ENCODE assay signal across 8 cellular contexts in genomic region chr2:237675326-237675725, GRCh38. TPM values are rescaled to one million over a fixed set of nuclear protein-coding genes. Genes with fewer than 3 reads are reported as not detected.
A peak's percentile ranks its signal among the peaks of the same experiment; 100 is the strongest.
DNase-seq lines count a peak whose midpoint lies in the region; ATAC-seq, FAIRE-seq and TF ChIP-seq lines count a peak whose summit lies in the region.

No MANE protein-coding gene starts in this region.

- peak overlapping the region; percentile 58; the same call in 1 of the 2 replicates for H2AFZ ChIP-seq in PC-3 (ENCODE audit: low read length)
- no peak overlapping the region for H2AFZ ChIP-seq in osteoblast (ENCODE audit: low read length)

- intact Hi-C loops in Calu3 (cut with micrococcal nuclease; ENCODE audit: unreplicated experiment) = no loop called here
- intact Hi-C loops in PC-3 (cut with micrococcal nuclease) = no loop called here

- H3K4me1 ChIP-seq in PC-3 (ENCODE audit: insufficient read depth, low read length) = peaks cover 22% of the 10 kb centered on the region
- peaks cover 5% of the 10 kb centered on the region for H3K4me1 ChIP-seq in endodermal cell (ENCODE audit: control insufficient read depth, insufficient read depth, low read length)
- H3K4me1 ChIP-seq in osteoblast (ENCODE audit: insufficient read depth, low read length) = peaks cover 44% of the 10 kb centered on the region

- H3K36me3 ChIP-seq in PC-3 (ENCODE audit: low read depth, low read length) = no peaks in the 10 kb centered on the region
- H3K36me3 ChIP-seq in endodermal cell (ENCODE audit: control insufficient read depth, insufficient read depth, low read length) = peaks cover 55% of the 10 kb centered on the region
- peaks cover 4% of the 10 kb centered on the region for H3K36me3 ChIP-seq in osteoblast (ENCODE audit: insufficient read depth, low read length)

- BruUV-seq in Calu3 (replicated peaks; lab: Mats Ljungman, UMichigan) (no TSS peak), PC-3 (replicated peaks; lab: Mats Ljungman, UMichigan) (no TSS peak)

- DNase-seq in Calu3 = no peak
- DNase-seq in PC-3 = no peak
- no peak for DNase-seq in endodermal cell
- DNase-seq in osteoblast (ENCODE audit: insufficient read length, low spot score, missing footprints) = no peak
- no peak for DNase-seq in cortex of kidney (lab: John Stamatoyannopoulos, UW)
- no peak for DNase-seq in stimulated activated naive CD4-positive, alpha-beta T cell (lab: John Stamatoyannopoulos, UW)
- DNase-seq in GM12892 (ENCODE audit: insufficient read length) = no peak

- H3K27me3 Mint-ChIP-seq in Calu3 (ENCODE audit: unreplicated experiment) (peaks cover 15% of the 10 kb centered on the region), endodermal cell (ENCODE audit: insufficient read depth) (no peaks in the 10 kb centered on the region)

- H3K27ac Mint-ChIP-seq in Calu3 (ENCODE audit: unreplicated experiment) = peak overlapping the region; percentile 50
- peak overlapping the region; percentile 75 for H3K27ac Mint-ChIP-seq in endodermal cell

- H3K9me3 ChIP-seq in PC-3 (ENCODE audit: low read length) (no peaks in the 10 kb centered on the region), endodermal cell (ENCODE audit: control insufficient read depth, low read length) (no peaks in the 10 kb centered on the region), osteoblast (ENCODE audit: low read depth, low read length) (no peaks in the 10 kb centered on the region)

- no peak for TF ChIP-seq CTCF in Calu3 (IDR thresholded peaks at IDR 0.05; ENCODE audit: unreplicated experiment)
- no peak for TF ChIP-seq CTCF in PC-3 (conservative IDR thresholded peaks at IDR 0.05; ENCODE audit: low read depth, low read length)
- no peak for TF ChIP-seq CTCF in endodermal cell (conservative IDR thresholded peaks at IDR 0.05)
- no peak for TF ChIP-seq CTCF in osteoblast (IDR thresholded peaks at IDR 0.05; ENCODE audit: extremely low read depth, low read depth, low read length)

- no peaks in the 10 kb centered on the region for H3K9me2 ChIP-seq in PC-3 (replicated peaks; ENCODE audit: low read length)

- H3K27ac ChIP-seq in PC-3 (ENCODE audit: low read length) (no peak overlapping the region), endodermal cell (ENCODE audit: low read depth, low read length) (peak overlapping the region; percentile 71), osteoblast (ENCODE audit: low read depth, low read length) (peak overlapping the region; percentile 96)

- H3K4me3 Mint-ChIP-seq in Calu3 (ENCODE audit: low read depth, unreplicated experiment) (peak overlapping the region; percentile 51), endodermal cell (no peak overlapping the region)

- H3K4me2 ChIP-seq in PC-3 (ENCODE audit: low read length) = no peak overlapping the region
- H3K4me2 ChIP-seq in osteoblast (ENCODE audit: insufficient read depth, low read length) = peak overlapping the region; percentile 79

- no peaks in the 10 kb centered on the region for H3K9me3 Mint-ChIP-seq in Calu3 (ENCODE audit: low read depth, unreplicated experiment)
- no peaks in the 10 kb centered on the region for H3K9me3 Mint-ChIP-seq in endodermal cell

- H3K4me1 Mint-ChIP-seq in Calu3 (ENCODE audit: low read depth, unreplicated experiment) (peaks cover 23% of the 10 kb centered on the region), endodermal cell (peaks cover 32% of the 10 kb centered on the region)

- no peaks in the 10 kb centered on the region for H3F3A ChIP-seq in PC-3 (ENCODE audit: low read length, unreplicated experiment)

- POLR2A ChIA-PET in PC-3 (lab: Charles Lee; ENCODE audit: unreplicated experiment) = no interaction called here

- FAIRE-seq in GM12892 (lab: Jason Lieb, UNC) = no peak

- H3K4me3 ChIP-seq in PC-3 (ENCODE audit: low read length) (no peak overlapping the region), endodermal cell (ENCODE audit: low read length) (no peak overlapping the region), osteoblast (ENCODE audit: insufficient read depth, low read length) (peak overlapping the region; percentile 56)

- no peak for TF ChIP-seq POLR2A in GM12892 (IDR thresholded peaks at IDR 0.05; ENCODE audit: low read depth, low read length)

- H3K27me3 ChIP-seq in PC-3 (ENCODE audit: low read length) = no peaks in the 10 kb centered on the region
- H3K27me3 ChIP-seq in endodermal cell (ENCODE audit: control insufficient read depth, insufficient read depth, low read length, poor library complexity, severe bottlenecking) = no peaks in the 10 kb centered on the region
- no peaks in the 10 kb centered on the region for H3K27me3 ChIP-seq in osteoblast (ENCODE audit: insufficient read depth, low read length)

- H3K79me2 ChIP-seq in PC-3 (ENCODE audit: low read length) (no peaks in the 10 kb centered on the region), osteoblast (ENCODE audit: insufficient read depth, low read length) (peaks cover 17% of the 10 kb centered on the region)

- CTCF ChIA-PET in Calu3 (lab: Charles Lee) (interaction anchor here (1.4 kb wide), 1 partner anchor 12 kb away, joined by 5 read pairs; no protein-coding TSS in a partner anchor), PC-3 (lab: Charles Lee) (interaction anchor here (0.6 to 2.2 kb wide), 4 partner anchors 10 to 70 kb away, joined by 4 to 13 read pairs (median 6); no protein-coding TSS in a partner anchor)

- H4K20me1 ChIP-seq in PC-3 (ENCODE audit: low read length) = no peaks in the 10 kb centered on the region
- no peaks in the 10 kb centered on the region for H4K20me1 ChIP-seq in osteoblast (ENCODE audit: insufficient read depth, low read length)

- 83 to 95% methylated on average over 4 to 5 of the region's 5 CpGs for WGBS in endodermal cell (ENCODE audit: insufficient coverage in 1 of 2, insufficient read length in 1 of 2), 2 experiments

- H3K9ac ChIP-seq in PC-3 (ENCODE audit: low read length) (no peak overlapping the region), endodermal cell (ENCODE audit: extremely low read depth, low read length, poor library complexity, severe bottlenecking) (no peak overlapping the region)

- ATAC-seq in PC-3 (no peak), GM21825 (IDR thresholded peaks at IDR 0.05; ENCODE audit: unreplicated experiment) (no peak)

- peaks cover 15% of the 10 kb centered on the region for H3K36me3 Mint-ChIP-seq in Calu3 (ENCODE audit: insufficient read depth, unreplicated experiment)
- H3K36me3 Mint-ChIP-seq in endodermal cell (ENCODE audit: low read depth) = peaks cover 23% of the 10 kb centered on the region

RNA-seq across cellular contexts. Expression of gene LRRFIP1, which starts 47.9 kb away (rescaled TPM):
- total RNA-seq in Calu3 (2022) (152 and 161 TPM in 2 replicates), PC-3 (2014; rRNA removed) (87.8 and 106 TPM in 2 replicates), endodermal cell (100 to 1,000 TPM; 102 to 132 TPM), osteoblast (48.3 and 51.8 TPM in 2 replicates)
- 54.2 TPM for polyA plus RNA-seq in endodermal cell (2013, experiment 1 of 2)
- polyA plus RNA-seq in endodermal cell (2013, experiment 2 of 2) = 58.4 TPM
- polyA plus RNA-seq in GM12892 (2012; ENCODE audit: missing spikeins) = 80.1 TPM
